In genomic region chr11:2267871-2268825, GRCh38 we compare ENCODE assay signal across 10 cellular contexts. TPM values are rescaled to one million over a fixed set of nuclear protein-coding genes. Genes with fewer than 3 reads are reported as not detected.
DNase-seq lines count a peak whose midpoint lies in the region; ATAC-seq and TF ChIP-seq lines count a peak whose summit lies in the region.
"Had no signal": no experiment of that assay in that cellular context is flagged by ENCODE, and none has a peak within 500 bp of the region (broad histone marks: within the 10 kb centered on the region; RNA-seq: fewer than 3 reads in every experiment).

No MANE protein-coding gene starts in this region.

- no peaks in the 10 kb centered on the region for H3K9me3 Mint-ChIP-seq in central memory CD8-positive, alpha-beta T cell

- H3K4me3 ChIP-seq in vagina = peak overlapping the region; percentile 53 to 62

- H3K4me3 Mint-ChIP-seq in central memory CD8-positive, alpha-beta T cell = peak overlapping the region; percentile 67

- peaks cover 7% of the 10 kb centered on the region for H3K27me3 ChIP-seq in vagina

- no peak for TF ChIP-seq POLR2A in vagina (IDR thresholded peaks at IDR 0.05)

- peaks cover 25% of the 10 kb centered on the region for H3K4me1 Mint-ChIP-seq in central memory CD8-positive, alpha-beta T cell

- TF ChIP-seq CTCF in vagina (IDR thresholded peaks at IDR 0.05) = no peak

- H3K27me3 Mint-ChIP-seq in central memory CD8-positive, alpha-beta T cell = peaks cover 21% of the 10 kb centered on the region

- intact Hi-C loops in cardiac septum (cut with DNase I) (no loop called here), Right ventricle myocardium superior (cut with DNase I) (no loop called here), vagina (cut with DNase I) (no loop called here)

- no peaks in the 10 kb centered on the region for H3K36me3 ChIP-seq in vagina

- H3K36me3 Mint-ChIP-seq in central memory CD8-positive, alpha-beta T cell (ENCODE audit: insufficient read depth) = peaks cover 4% of the 10 kb centered on the region

- DNase-seq in cardiac septum (ENCODE audit: low spot score) = peak; percentile 69
- no peak for DNase-seq in Right ventricle myocardium superior
- DNase-seq in central memory CD8-positive, alpha-beta T cell (ENCODE audit: low spot score in 2 of 2) = no peak
- peak; percentile 9 for DNase-seq in mucosa of gallbladder (ENCODE audit: low spot score)
- DNase-seq in vagina (ENCODE audit: extremely low spot score in 2 of 2) = peak; percentile 85 to 90
- DNase-seq in NCI-H774 (lab: John Stamatoyannopoulos, UW) = no peak
- DNase-seq in substantia nigra (lab: John Stamatoyannopoulos, UW) = no peak
- DNase-seq: DMS 273 treated with DMSO at 0.1 percent for 48 hours had no signal

- no peaks in the 10 kb centered on the region for H3K9me3 ChIP-seq in vagina

- ATAC-seq in Right ventricle myocardium superior (ENCODE audit: poor library complexity) = no peak
- ATAC-seq in central memory CD8-positive, alpha-beta T cell (replicated peaks; ENCODE audit: extremely low read depth, poor library complexity, severe bottlenecking) = no peak
- no peak for ATAC-seq in GM18867 (IDR thresholded peaks at IDR 0.05; ENCODE audit: unreplicated experiment)

- no peak overlapping the region for H3K27ac ChIP-seq in vagina
- no peak overlapping the region for H3K27ac ChIP-seq in substantia nigra (ENCODE audit: low read depth, low read length, poor library complexity, severe bottlenecking)

- H3K27ac Mint-ChIP-seq in central memory CD8-positive, alpha-beta T cell (ENCODE audit: low read depth) = no peak overlapping the region

- H3K4me1 ChIP-seq in vagina = peaks cover 22% of the 10 kb centered on the region

RNA-seq across cellular contexts. Expression of gene ASCL2, which starts 2.2 kb away (rescaled TPM):
- total RNA-seq in cardiac septum (not detected), Right ventricle myocardium superior (0.11 TPM), mucosa of gallbladder (1.1 TPM), vagina (3.7 TPM)

RNA-seq across cellular contexts. Expression of gene C11orf21, which starts 33.6 kb away (rescaled TPM):
- total RNA-seq in cardiac septum = 23.2 TPM
- 43.6 TPM for total RNA-seq in Right ventricle myocardium superior
- total RNA-seq in mucosa of gallbladder = 1.6 TPM
- 8.1 TPM for total RNA-seq in vagina

RNA-seq across cellular contexts. Expression of gene TSPAN32, which starts 33.7 kb away (rescaled TPM):
- total RNA-seq in cardiac septum (26.2 TPM), Right ventricle myocardium superior (13.9 TPM), mucosa of gallbladder (1.1 TPM), vagina (3.7 TPM)
- total RNA-seq: esophagus mucosa had no signal

Comparison
In these comparisons a context has a peak if more than half of its experiments do, and no peak if none do; other contexts are left out.
1. DNase-seq: peak in cardiac septum (single experiment), mucosa of gallbladder (single experiment) and vagina (2 of 2); none in Right ventricle myocardium superior (single experiment), central memory CD8-positive, alpha-beta T cell (0 of 2), NCI-H774 (single experiment) and substantia nigra (0 of 49).